In the genomic region with DNA sequence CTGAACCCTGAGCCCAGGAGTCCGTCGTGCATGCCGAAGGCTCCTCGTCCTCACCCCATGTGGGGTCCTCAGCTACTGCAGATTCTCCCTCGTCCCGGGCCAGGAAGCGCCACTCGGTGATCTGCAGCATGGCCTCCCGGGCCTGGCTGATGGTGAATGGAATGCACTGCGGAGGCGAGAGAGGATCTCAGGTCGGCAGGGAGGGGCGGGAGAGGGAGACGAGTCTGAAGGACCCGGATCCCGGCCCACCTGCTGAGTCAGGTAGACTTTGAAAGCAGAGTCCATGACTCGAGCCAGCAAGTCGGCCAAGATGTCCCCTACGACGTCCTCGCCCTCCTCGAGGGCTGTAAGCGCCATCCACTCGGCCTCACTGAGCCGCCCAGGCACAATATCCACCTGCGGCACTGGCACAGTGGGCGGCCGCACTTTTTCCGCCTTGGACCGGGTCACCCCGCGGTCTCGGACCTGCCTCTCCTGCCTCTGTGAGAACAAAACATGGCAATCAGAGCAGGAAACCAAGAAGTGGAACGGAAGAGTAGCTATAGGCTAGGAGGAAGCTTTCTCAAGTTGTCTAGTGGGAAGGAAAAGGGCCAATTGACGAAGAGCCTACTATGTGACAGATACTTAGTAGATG, we compare ENCODE assay signal across 1 cellular context.
TF ChIP-seq lines count a peak whose summit lies in the region.

No MANE protein-coding gene starts in this region.

TF ChIP-seq in endothelial cell of umbilical vein, 7 proteins besides CTCF, POLR2A, EP300 and RAD21:
- no peak for TF ChIP-seq JUN (IDR thresholded peaks at IDR 0.05; ENCODE audit: borderline replicate concordance, insufficient read depth, insufficient read length, low read depth)
- no peak for TF ChIP-seq GATA2 (IDR thresholded peaks at IDR 0.05; ENCODE audit: insufficient read depth, insufficient read length, low read depth, low read length)
- TF ChIP-seq, protein P1, sequence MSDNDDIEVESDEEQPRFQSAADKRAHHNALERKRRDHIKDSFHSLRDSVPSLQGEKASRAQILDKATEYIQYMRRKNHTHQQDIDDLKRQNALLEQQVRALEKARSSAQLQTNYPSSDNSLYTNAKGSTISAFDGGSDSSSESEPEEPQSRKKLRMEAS (IDR thresholded peaks at IDR 0.05; ENCODE audit: insufficient read depth, insufficient read length) = no peak
- TF ChIP-seq MYC (IDR thresholded peaks at IDR 0.05; ENCODE audit: low read depth, low read length) = no peak
- no peak for TF ChIP-seq FOS (IDR thresholded peaks at IDR 0.05; ENCODE audit: borderline replicate concordance, insufficient read depth, low read length)
- no peak for TF ChIP-seq POLR2AphosphoS5 (IDR thresholded peaks at IDR 0.05; ENCODE audit: insufficient read depth, low read depth, low read length)
- peak; percentile 27 for TF ChIP-seq EZH2 (IDR thresholded peaks at IDR 0.05; ENCODE audit: borderline replicate concordance, low read depth, low read length, severe bottlenecking)
